1 cellular context compared by ENCODE assay signal in genomic region chr17:45284176-45285140, GRCh38.
TF ChIP-seq lines count a peak whose summit lies in the region.

No MANE protein-coding gene starts in this region.

TF ChIP-seq in HepG2, 621 proteins besides CTCF, POLR2A, EP300 and RAD21 (continued from another document):
- TF ChIP-seq ZNF687 (CRISPR knock-in tag; IDR thresholded peaks at IDR 0.05) (peak; percentile 31; the same call in 1 of the 2 replicates), STAG1 (CRISPR knock-in tag; IDR thresholded peaks at IDR 0.05) (peak; percentile 46), CENPT (CRISPR knock-in tag; IDR thresholded peaks at IDR 0.05; ENCODE audit: low read depth) (no peak), ZNF629 (CRISPR knock-in tag; conservative IDR thresholded peaks at IDR 0.05) (no peak), SMYD3 (CRISPR knock-in tag; IDR thresholded peaks at IDR 0.05) (no peak), MED8 (CRISPR knock-in tag; IDR thresholded peaks at IDR 0.05; ENCODE audit: insufficient replicate concordance) (no peak), ZNF788 (CRISPR knock-in tag; IDR thresholded peaks at IDR 0.05; ENCODE audit: borderline replicate concordance) (no peak), NRL (CRISPR knock-in tag; IDR thresholded peaks at IDR 0.05; ENCODE audit: borderline replicate concordance) (peak; percentile 20; the same call in 1 of the 2 replicates), IRX3 (CRISPR knock-in tag; IDR thresholded peaks at IDR 0.05; ENCODE audit: borderline replicate concordance, low read depth) (no peak), AKAP8 (CRISPR knock-in tag; IDR thresholded peaks at IDR 0.05) (no peak), ZNF275 (CRISPR knock-in tag; IDR thresholded peaks at IDR 0.05; ENCODE audit: borderline replicate concordance) (no peak), TEAD2 (CRISPR knock-in tag; IDR thresholded peaks at IDR 0.05) (no peak), IRF2 (CRISPR knock-in tag; IDR thresholded peaks at IDR 0.05) (no peak), E2F5 (CRISPR knock-in tag; conservative IDR thresholded peaks at IDR 0.05) (no peak)
